ENCODE assay signal across 1 cellular context in genomic region chr3:69288161-69288895, GRCh38.
TF ChIP-seq lines count a peak whose summit lies in the region.

No MANE protein-coding gene starts in this region.

TF ChIP-seq in GM12878, 131 proteins besides CTCF, POLR2A, EP300 and RAD21 (continued from another document and continues in another):
- peak; percentile 62 for TF ChIP-seq PBX3 (IDR thresholded peaks at IDR 0.05; ENCODE audit: insufficient replicate concordance, low read depth, low read length)
- TF ChIP-seq SREBF1 (IDR thresholded peaks at IDR 0.05; ENCODE audit: low read length): no peak
- TF ChIP-seq ZNF207 (IDR thresholded peaks at IDR 0.05; ENCODE audit: borderline replicate concordance): no peak
- 0 out of 2 replicates have a peak, but pooled peaks have one; percentile 19 for TF ChIP-seq CBFB (IDR thresholded peaks at IDR 0.05; ENCODE audit: low read depth)
- no peak for TF ChIP-seq ATF3 (IDR thresholded peaks at IDR 0.05; ENCODE audit: borderline replicate concordance, extremely low read depth, low read depth, low read length)
- TF ChIP-seq FOS (IDR thresholded peaks at IDR 0.05; ENCODE audit: borderline replicate concordance, extremely low read depth, insufficient read length): no peak
- no peak for TF ChIP-seq NBN (IDR thresholded peaks at IDR 0.05)
- TF ChIP-seq ZBTB40 (IDR thresholded peaks at IDR 0.05; ENCODE audit: borderline replicate concordance): no peak
- TF ChIP-seq TCF3 (IDR thresholded peaks at IDR 0.05; ENCODE audit: borderline replicate concordance, insufficient read depth, low read depth, low read length): no peak
- TF ChIP-seq BMI1 (IDR thresholded peaks at IDR 0.05; ENCODE audit: borderline replicate concordance): no peak
- TF ChIP-seq FOXK2 (IDR thresholded peaks at IDR 0.05): no peak
- TF ChIP-seq NR2C1 (IDR thresholded peaks at IDR 0.05): no peak
- TF ChIP-seq MXI1 (IDR thresholded peaks at IDR 0.05; ENCODE audit: low read depth, low read length): no peak
- TF ChIP-seq GABPA (IDR thresholded peaks at IDR 0.05; ENCODE audit: low read depth): 0 out of 2 replicates have a peak, but pooled peaks have one; percentile 12
- TF ChIP-seq MTA3 (IDR thresholded peaks at IDR 0.05; ENCODE audit: borderline replicate concordance, low read length): no peak
- TF ChIP-seq CREB1 (IDR thresholded peaks at IDR 0.05; ENCODE audit: low read depth): no peak
- no peak for TF ChIP-seq ZNF592 (IDR thresholded peaks at IDR 0.05)
- no peak for TF ChIP-seq SP1 (IDR thresholded peaks at IDR 0.05; ENCODE audit: low read depth, low read length)
- no peak for TF ChIP-seq SUZ12 (IDR thresholded peaks at IDR 0.05; ENCODE audit: unreplicated experiment)
- no peak for TF ChIP-seq SREBF2 (IDR thresholded peaks at IDR 0.05; ENCODE audit: low read length)
- no peak for TF ChIP-seq MLLT1 (IDR thresholded peaks at IDR 0.05)
- no peak for TF ChIP-seq SPI1 (IDR thresholded peaks at IDR 0.05; ENCODE audit: borderline replicate concordance, insufficient read depth, low read depth, low read length)
- TF ChIP-seq ZNF687 (IDR thresholded peaks at IDR 0.05): no peak
- TF ChIP-seq E2F8 (IDR thresholded peaks at IDR 0.05; ENCODE audit: low read depth, partially characterized antibody): no peak
- TF ChIP-seq SMAD1 (IDR thresholded peaks at IDR 0.05; ENCODE audit: low read depth, partially characterized antibody): peak; percentile 69
- peak; percentile 75 for TF ChIP-seq PKNOX1 (IDR thresholded peaks at IDR 0.05)
- TF ChIP-seq SUPT20H (IDR thresholded peaks at IDR 0.05; ENCODE audit: borderline replicate concordance, control insufficient read depth, low read depth, low read length): no peak
- TF ChIP-seq PRDM15 (CRISPR knock-in tag; IDR thresholded peaks at IDR 0.05): no peak
- TF ChIP-seq CHD1 (IDR thresholded peaks at IDR 0.05; ENCODE audit: low read depth, low read length): no peak
- TF ChIP-seq CREM (IDR thresholded peaks at IDR 0.05; ENCODE audit: low read depth): 0 out of 2 replicates have a peak, but pooled peaks have one; percentile 41
- TF ChIP-seq POU2F2 (IDR thresholded peaks at IDR 0.05; ENCODE audit: borderline replicate concordance, low read depth, low read length): peak; percentile 84; the same call in 1 of the 3 replicates
- TF ChIP-seq NR2F1 (conservative IDR thresholded peaks at IDR 0.05): 0 out of 2 replicates have a peak, but pooled peaks have one; percentile 8
